ENCODE assay signal across 10 cellular contexts in genomic region chr11:108069947-108070346, GRCh38. TPM values are rescaled to one million over a fixed set of nuclear protein-coding genes. Genes with fewer than 3 reads are reported as not detected.
DNase-seq lines count a peak whose midpoint lies in the region; ATAC-seq, FAIRE-seq and TF ChIP-seq lines count a peak whose summit lies in the region.
"Had no signal": no experiment of that assay in that cellular context is flagged by ENCODE, and none has a peak within 500 bp of the region (broad histone marks: within the 10 kb centered on the region; RNA-seq: fewer than 3 reads in every experiment).

No MANE protein-coding gene starts in this region.

- no peak overlapping the region for H3K4me3 ChIP-seq in kidney (ENCODE audit: low read length in 2 of 2)
- H3K4me3 ChIP-seq in HAP-1: no peak overlapping the region
- H3K4me3 ChIP-seq: transverse colon had no signal

- in situ Hi-C loops in HAP-1 (cut with MboI; ENCODE audit: low sequenced_read_pairs): no loop called here

- peak; percentile 59 for DNase-seq in GM03348 (ENCODE audit: low spot score)
- no peak for DNase-seq in kidney
- no peak for DNase-seq in left ventricle myocardium superior
- no peak for DNase-seq in HAP-1 (ENCODE audit: low spot score in 2 of 2)
- no peak for DNase-seq in epidermal melanocyte (ENCODE audit: insufficient read length, low spot score)
- no peak for DNase-seq in NCI-H187 treated with DMSO at 0.1 percent for 48 hours (lab: John Stamatoyannopoulos, UW)
- DNase-seq: transverse colon had no signal

- no peaks in the 10 kb centered on the region for H3K9me3 ChIP-seq in kidney (ENCODE audit: control insufficient read depth in 1 of 2, low read length in 2 of 2)
- H3K9me3 ChIP-seq in HAP-1: no peaks in the 10 kb centered on the region
- H3K9me3 ChIP-seq: neutrophil, transverse colon had no signal

- peaks cover 0 to 6% of the 10 kb centered on the region in 2 donors for H3K36me3 ChIP-seq in kidney (ENCODE audit: control insufficient read depth in 1 of 2, insufficient read depth in 2 of 2, low read length in 2 of 2)
- H3K36me3 ChIP-seq in HAP-1 (replicated peaks): peaks cover 10% of the 10 kb centered on the region

- intact Hi-C loops in kidney (cut with DNase I) (no loop called here), left ventricle myocardium superior (cut with micrococcal nuclease) (no loop called here)

- H3K27me3 ChIP-seq in HAP-1 (ENCODE audit: low read depth): no peaks in the 10 kb centered on the region
- H3K27me3 ChIP-seq: neutrophil, transverse colon had no signal

- no peak overlapping the region for H3K9ac ChIP-seq in kidney (ENCODE audit: low read length in 2 of 2)

- H3K4me1 ChIP-seq in kidney (ENCODE audit: control insufficient read depth in 1 of 2, insufficient read depth in 1 of 2, low read depth in 1 of 2, low read length in 2 of 2) (no peaks in the 10 kb centered on the region), HAP-1 (no peaks in the 10 kb centered on the region)

- H3K27ac ChIP-seq in kidney (ENCODE audit: low read depth in 2 of 2, low read length in 2 of 2): no peak overlapping the region
- H3K27ac ChIP-seq: neutrophil, transverse colon had no signal

- peak; percentile 59 for FAIRE-seq in kidney (lab: Jason Lieb, UNC)

- ATAC-seq in GM21619 (IDR thresholded peaks at IDR 0.05; ENCODE audit: unreplicated experiment) (peak; percentile 81), SK-N-SH treated with all-trans-retinoic acid at 6 μM for 48 hours (peak; percentile 81), left ventricle myocardium superior (no peak)

- no peak for TF ChIP-seq CTCF in kidney (IDR thresholded peaks at IDR 0.05; ENCODE audit: borderline replicate concordance, extremely low read depth, insufficient read depth)

TF ChIP-seq in SK-N-SH treated with all-trans-retinoic acid at 6 μM for 48 hours, 23 proteins besides CTCF, POLR2A, EP300 and RAD21:
- TF ChIP-seq TCF4 (CRISPR knock-in tag; IDR thresholded peaks at IDR 0.05; ENCODE audit: borderline replicate concordance) (no peak), ISL1 (CRISPR knock-in tag; IDR thresholded peaks at IDR 0.05) (0 out of 2 replicates have a peak, but pooled peaks have one; percentile 14), BACH2 (CRISPR knock-in tag; IDR thresholded peaks at IDR 0.05; ENCODE audit: borderline replicate concordance) (no peak)

RNA-seq across cellular contexts. Expression of gene ACAT1, which starts 51.4 kb away (rescaled TPM):
- total RNA-seq in kidney (96.4 TPM), left ventricle myocardium superior (398 TPM)
- 692 TPM for polyA plus RNA-seq in kidney (ENCODE audit: insufficient read depth, low read depth, low replicate concordance)
